Comparison of ENCODE assay signal across 15 cellular contexts in genomic region chr11:9643751-9644150, GRCh38. TPM values are rescaled to one million over a fixed set of nuclear protein-coding genes. Genes with fewer than 3 reads are reported as not detected.
DNase-seq lines count a peak whose midpoint lies in the region; ATAC-seq and TF ChIP-seq lines count a peak whose summit lies in the region.
"Had no signal": no experiment of that assay in that cellular context is flagged by ENCODE, and none has a peak within 500 bp of the region (broad histone marks: within the 10 kb centered on the region; RNA-seq: fewer than 3 reads in every experiment).

No MANE protein-coding gene starts in this region.

- peak overlapping the region; percentile 9 for H2AFZ ChIP-seq in SU-DHL-6 (ENCODE audit: low read depth, low read length, severe bottlenecking)

- in situ Hi-C loops in GM13976 (cut with MboI; ENCODE audit: low sequenced_read_pairs, unreplicated experiment), result no loop called here

- no peak overlapping the region for H3K4me3 ChIP-seq in SU-DHL-6 (ENCODE audit: insufficient read depth, low read length, poor library complexity, severe bottlenecking)
- H3K4me3 ChIP-seq: adrenal gland, colonic mucosa had no signal

- peaks cover 3% of the 10 kb centered on the region for H3K27me3 Mint-ChIP-seq in nephron progenitor cell (ENCODE audit: low read depth, poor library complexity)
- peaks cover 3% of the 10 kb centered on the region for H3K27me3 Mint-ChIP-seq in activated T-helper 17 cell treated with anti-CD3 and anti-CD28 coated beads, Interleukin-2, amount 50 U/mL, for 72 hours

- peak; percentile 83 for ATAC-seq in GM18498 (IDR thresholded peaks at IDR 0.05; ENCODE audit: unreplicated experiment)
- ATAC-seq in GM21390 (IDR thresholded peaks at IDR 0.05; ENCODE audit: unreplicated experiment), result peak; percentile 76
- peak; percentile 89 for ATAC-seq in HG03108 (IDR thresholded peaks at IDR 0.05; ENCODE audit: unreplicated experiment)
- no peak for ATAC-seq in activated T-helper 17 cell treated with anti-CD3 and anti-CD28 coated beads, Interleukin-2, amount 50 U/mL, for 72 hours (replicated peaks)
- ATAC-seq: Right ventricle myocardium inferior had no signal

- no peaks in the 10 kb centered on the region for H3K27me3 ChIP-seq in SU-DHL-6 (ENCODE audit: low read length)
- H3K27me3 ChIP-seq: adrenal gland, colonic mucosa had no signal

- 0 out of 2 replicates have a peak overlapping the region, but pooled peaks have one; percentile 0 for H3K9ac ChIP-seq in SU-DHL-6 (ENCODE audit: low read length)

- H3K27ac Mint-ChIP-seq in nephron progenitor cell, result no peak overlapping the region
- no peak overlapping the region for H3K27ac Mint-ChIP-seq in activated T-helper 17 cell treated with anti-CD3 and anti-CD28 coated beads, Interleukin-2, amount 50 U/mL, for 72 hours
- H3K27ac Mint-ChIP-seq: immature natural killer cell had no signal

- DNase-seq in cerebellar nuclear complex (lab: John Stamatoyannopoulos, UW) (no peak), nephron progenitor cell (no peak), GM13976 (ENCODE audit: low spot score) (no peak)
- DNase-seq: adrenal gland; C1 segment of cervical spinal cord; colonic mucosa; immature natural killer cell; NCI-H446; stimulated activated CD4-positive, alpha-beta T cell treated with anti-CD3 and anti-CD28 coated beads, Interleukin-4, amount 100 ng/mL, for 1 hour had no signal

- 0 out of 2 replicates have a peak, but pooled peaks cover 3% of the 10 kb centered on the region for H3K36me3 ChIP-seq in SU-DHL-6 (ENCODE audit: low read length)
- H3K36me3 ChIP-seq: adrenal gland, colonic mucosa had no signal

- peaks cover 5% of the 10 kb centered on the region for H3K36me3 Mint-ChIP-seq in nephron progenitor cell (ENCODE audit: low read depth)
- H3K36me3 Mint-ChIP-seq in activated T-helper 17 cell treated with anti-CD3 and anti-CD28 coated beads, Interleukin-2, amount 50 U/mL, for 72 hours (ENCODE audit: low read depth), result no peaks in the 10 kb centered on the region
- H3K36me3 Mint-ChIP-seq: immature natural killer cell had no signal

- TF ChIP-seq CTCF in SU-DHL-6 (IDR thresholded peaks at IDR 0.05; ENCODE audit: insufficient read depth, low read length, poor library complexity, severe bottlenecking), result no peak
- TF ChIP-seq CTCF in nephron progenitor cell (IDR thresholded peaks at IDR 0.05), result no peak
- TF ChIP-seq CTCF in GM13976 (IDR thresholded peaks at IDR 0.05; ENCODE audit: borderline replicate concordance, control extremely low read depth, extremely low read depth, insufficient read depth, missing control alignments), result no peak

- H3K4me1 Mint-ChIP-seq in nephron progenitor cell, result no peaks in the 10 kb centered on the region
- H3K4me1 Mint-ChIP-seq in activated T-helper 17 cell treated with anti-CD3 and anti-CD28 coated beads, Interleukin-2, amount 50 U/mL, for 72 hours, result no peaks in the 10 kb centered on the region

- H3K9me3 ChIP-seq in SU-DHL-6 (ENCODE audit: insufficient read depth, low read length), result no peaks in the 10 kb centered on the region
- H3K9me3 ChIP-seq: adrenal gland, colonic mucosa had no signal

- H3K27ac ChIP-seq in SU-DHL-6 (ENCODE audit: low read depth, low read length), result peak overlapping the region; percentile 56
- H3K27ac ChIP-seq: adrenal gland, colonic mucosa had no signal

- H3K79me2 ChIP-seq in SU-DHL-6 (ENCODE audit: insufficient read depth, low read length), result no peaks in the 10 kb centered on the region

- no peaks in the 10 kb centered on the region for H4K20me1 ChIP-seq in SU-DHL-6 (ENCODE audit: low read depth, low read length)

- H3K9me3 Mint-ChIP-seq in nephron progenitor cell, result peaks cover 10% of the 10 kb centered on the region
- no peaks in the 10 kb centered on the region for H3K9me3 Mint-ChIP-seq in activated T-helper 17 cell treated with anti-CD3 and anti-CD28 coated beads, Interleukin-2, amount 50 U/mL, for 72 hours

- peaks cover 3% of the 10 kb centered on the region; the same call in 1 of the 2 replicates for H3F3A ChIP-seq in SU-DHL-6 (ENCODE audit: insufficient read depth)

- no peak overlapping the region for H3K4me3 Mint-ChIP-seq in nephron progenitor cell
- no peak overlapping the region for H3K4me3 Mint-ChIP-seq in activated T-helper 17 cell treated with anti-CD3 and anti-CD28 coated beads, Interleukin-2, amount 50 U/mL, for 72 hours
- H3K4me3 Mint-ChIP-seq: immature natural killer cell had no signal

- no peaks in the 10 kb centered on the region for H3K9me2 ChIP-seq in SU-DHL-6 (replicated peaks; ENCODE audit: insufficient read depth, low read length)

- H3K4me2 ChIP-seq in SU-DHL-6 (ENCODE audit: low read depth, low read length, poor library complexity, severe bottlenecking), result peak overlapping the region; percentile 38

RNA-seq across cellular contexts. Expression of gene SWAP70, which starts 20.1 kb away (rescaled TPM):
- 1 to 10 TPM; 5.4 to 8.2 TPM for total RNA-seq in activated T-helper 17 cell treated with anti-CD3 and anti-CD28 coated beads, Interleukin-2, amount 50 U/mL, for 72 hours
